Comparison of ENCODE assay signal across 1 cellular context in the genomic region with DNA sequence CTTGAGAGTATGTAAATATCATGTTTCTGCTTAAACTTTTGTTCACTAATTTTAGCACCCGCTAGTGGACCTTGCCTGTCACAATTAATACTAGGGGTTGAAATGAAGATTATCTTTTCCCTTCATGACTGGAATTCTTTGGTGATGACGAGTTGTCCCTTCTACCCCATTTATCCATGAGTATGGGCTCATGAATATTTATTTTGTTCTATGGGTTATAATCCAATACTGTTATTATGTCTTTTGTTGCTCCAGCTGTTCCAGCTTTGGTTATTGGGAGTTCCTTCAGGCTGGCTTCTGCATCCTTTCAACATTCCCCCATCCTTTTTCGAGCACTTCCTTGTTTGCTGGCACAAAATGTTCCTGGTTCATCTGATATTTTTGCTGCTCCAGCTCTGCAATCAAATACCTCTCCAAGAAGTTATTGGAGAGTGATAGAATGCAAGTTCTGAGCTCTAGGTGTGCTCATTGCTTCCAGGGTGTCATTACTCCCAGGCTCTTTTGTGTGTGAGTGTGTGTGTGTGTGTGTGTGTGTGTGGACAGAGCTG.
TF ChIP-seq lines count a peak whose summit lies in the region.

No MANE protein-coding gene starts in this region.

TF ChIP-seq in GM23338, 12 proteins besides CTCF, POLR2A, EP300 and RAD21 (continued from another document):
- TF ChIP-seq, protein P1, sequence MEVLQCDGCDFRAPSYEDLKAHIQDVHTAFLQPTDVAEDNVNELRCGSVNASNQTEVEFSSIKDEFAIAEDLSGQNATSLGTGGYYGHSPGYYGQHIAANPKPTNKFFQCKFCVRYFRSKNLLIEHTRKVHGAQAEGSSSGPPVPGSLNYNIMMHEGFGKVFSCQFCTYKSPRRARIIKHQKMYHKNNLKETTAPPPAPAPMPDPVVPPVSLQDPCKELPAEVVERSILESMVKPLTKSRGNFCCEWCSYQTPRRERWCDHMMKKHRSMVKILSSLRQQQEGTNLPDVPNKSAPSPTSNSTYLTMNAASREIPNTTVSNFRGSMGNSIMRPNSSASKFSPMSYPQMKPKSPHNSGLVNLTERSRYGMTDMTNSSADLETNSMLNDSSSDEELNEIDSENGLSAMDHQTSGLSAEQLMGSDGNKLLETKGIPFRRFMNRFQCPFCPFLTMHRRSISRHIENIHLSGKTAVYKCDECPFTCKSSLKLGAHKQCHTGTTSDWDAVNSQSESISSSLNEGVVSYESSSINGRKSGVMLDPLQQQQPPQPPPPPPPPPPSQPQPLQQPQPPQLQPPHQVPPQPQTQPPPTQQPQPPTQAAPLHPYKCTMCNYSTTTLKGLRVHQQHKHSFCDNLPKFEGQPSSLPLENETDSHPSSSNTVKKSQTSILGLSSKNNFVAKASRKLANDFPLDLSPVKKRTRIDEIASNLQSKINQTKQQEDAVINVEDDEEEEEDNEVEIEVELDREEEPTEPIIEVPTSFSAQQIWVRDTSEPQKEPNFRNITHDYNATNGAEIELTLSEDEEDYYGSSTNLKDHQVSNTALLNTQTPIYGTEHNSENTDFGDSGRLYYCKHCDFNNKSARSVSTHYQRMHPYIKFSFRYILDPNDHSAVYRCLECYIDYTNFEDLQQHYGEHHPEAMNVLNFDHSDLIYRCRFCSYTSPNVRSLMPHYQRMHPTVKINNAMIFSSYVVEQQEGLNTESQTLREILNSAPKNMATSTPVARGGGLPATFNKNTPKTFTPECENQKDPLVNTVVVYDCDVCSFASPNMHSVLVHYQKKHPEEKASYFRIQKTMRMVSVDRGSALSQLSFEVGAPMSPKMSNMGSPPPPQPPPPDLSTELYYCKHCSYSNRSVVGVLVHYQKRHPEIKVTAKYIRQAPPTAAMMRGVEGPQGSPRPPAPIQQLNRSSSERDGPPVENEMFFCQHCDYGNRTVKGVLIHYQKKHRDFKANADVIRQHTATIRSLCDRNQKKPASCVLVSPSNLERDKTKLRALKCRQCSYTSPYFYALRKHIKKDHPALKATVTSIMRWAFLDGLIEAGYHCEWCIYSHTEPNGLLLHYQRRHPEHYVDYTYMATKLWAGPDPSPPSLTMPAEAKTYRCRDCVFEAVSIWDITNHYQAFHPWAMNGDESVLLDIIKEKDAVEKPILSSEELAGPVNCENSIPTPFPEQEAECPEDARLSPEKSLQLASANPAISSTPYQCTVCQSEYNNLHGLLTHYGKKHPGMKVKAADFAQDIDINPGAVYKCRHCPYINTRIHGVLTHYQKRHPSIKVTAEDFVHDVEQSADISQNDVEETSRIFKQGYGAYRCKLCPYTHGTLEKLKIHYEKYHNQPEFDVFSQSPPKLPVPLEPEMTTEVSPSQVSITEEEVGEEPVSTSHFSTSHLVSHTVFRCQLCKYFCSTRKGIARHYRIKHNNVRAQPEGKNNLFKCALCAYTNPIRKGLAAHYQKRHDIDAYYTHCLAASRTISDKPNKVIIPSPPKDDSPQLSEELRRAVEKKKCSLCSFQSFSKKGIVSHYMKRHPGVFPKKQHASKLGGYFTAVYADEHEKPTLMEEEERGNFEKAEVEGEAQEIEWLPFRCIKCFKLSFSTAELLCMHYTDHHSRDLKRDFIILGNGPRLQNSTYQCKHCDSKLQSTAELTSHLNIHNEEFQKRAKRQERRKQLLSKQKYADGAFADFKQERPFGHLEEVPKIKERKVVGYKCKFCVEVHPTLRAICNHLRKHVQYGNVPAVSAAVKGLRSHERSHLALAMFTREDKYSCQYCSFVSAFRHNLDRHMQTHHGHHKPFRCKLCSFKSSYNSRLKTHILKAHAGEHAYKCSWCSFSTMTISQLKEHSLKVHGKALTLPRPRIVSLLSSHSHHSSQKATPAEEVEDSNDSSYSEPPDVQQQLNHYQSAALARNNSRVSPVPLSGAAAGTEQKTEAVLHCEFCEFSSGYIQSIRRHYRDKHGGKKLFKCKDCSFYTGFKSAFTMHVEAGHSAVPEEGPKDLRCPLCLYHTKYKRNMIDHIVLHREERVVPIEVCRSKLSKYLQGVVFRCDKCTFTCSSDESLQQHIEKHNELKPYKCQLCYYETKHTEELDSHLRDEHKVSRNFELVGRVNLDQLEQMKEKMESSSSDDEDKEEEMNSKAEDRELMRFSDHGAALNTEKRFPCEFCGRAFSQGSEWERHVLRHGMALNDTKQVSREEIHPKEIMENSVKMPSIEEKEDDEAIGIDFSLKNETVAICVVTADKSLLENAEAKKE (CRISPR knock-in tag; IDR thresholded peaks at IDR 0.05) = no peak
- TF ChIP-seq CREB1 (CRISPR knock-in tag; IDR thresholded peaks at IDR 0.05; ENCODE audit: low read depth) = no peak
- TF ChIP-seq EZH2phosphoT487 (IDR thresholded peaks at IDR 0.05; ENCODE audit: unreplicated experiment) = no peak
- no peak for TF ChIP-seq ZNF114 (CRISPR knock-in tag; IDR thresholded peaks at IDR 0.05)
